Comparison of ENCODE assay signal across 18 cellular contexts in the genomic region with DNA sequence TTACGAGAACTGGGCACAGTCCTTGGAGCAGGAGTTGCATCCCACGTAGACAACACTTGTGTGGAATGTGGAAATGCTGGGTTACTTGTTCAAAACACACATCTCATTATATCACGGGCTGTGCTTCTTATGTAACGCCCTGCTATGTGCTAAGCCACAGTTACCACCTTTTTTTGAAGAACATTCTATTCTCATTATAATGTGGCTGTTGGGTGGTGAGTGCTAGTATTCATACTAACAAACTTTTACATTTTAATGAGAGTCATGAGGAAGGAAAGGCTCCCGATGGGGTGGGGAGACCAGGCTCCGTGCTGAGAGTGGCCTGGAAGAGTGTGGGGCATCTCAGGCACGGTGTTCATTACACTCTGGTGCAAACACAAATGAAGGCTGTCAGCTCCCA.
DNase-seq lines count a peak whose midpoint lies in the region; ATAC-seq and TF ChIP-seq lines count a peak whose summit lies in the region.
"Had no signal": no experiment of that assay in that cellular context is flagged by ENCODE, and none has a peak within 500 bp of the region (broad histone marks: within the 10 kb centered on the region; RNA-seq: fewer than 3 reads in every experiment).

No MANE protein-coding gene starts in this region.

- intact Hi-C loops in heart left ventricle (cut with DNase I), result no loop called here

- H3K4me1 ChIP-seq in cardiac muscle cell (ENCODE audit: low read depth) (peaks cover 67% of the 10 kb centered on the region), heart left ventricle (peaks cover 0 to 53% (median 27%) of the 10 kb centered on the region in 12 donors), HUES48 (ENCODE audit: control insufficient read depth, insufficient read depth, low read length) (peaks cover 56% of the 10 kb centered on the region), endodermal cell (ENCODE audit: control insufficient read depth, insufficient read depth, low read length) (no peaks in the 10 kb centered on the region), upper lobe of left lung (peaks cover 0 to 21% (median 6%) of the 10 kb centered on the region in 4 donors)
- H3K4me1 ChIP-seq: Caco-2 had no signal

- H3K9me3 ChIP-seq in cardiac muscle cell (ENCODE audit: low read depth) (no peaks in the 10 kb centered on the region), heart left ventricle (no peaks in the 10 kb centered on the region), HUES48 (ENCODE audit: control insufficient read depth, insufficient read depth, low read length) (no peaks in the 10 kb centered on the region), endodermal cell (ENCODE audit: control insufficient read depth, low read length) (no peaks in the 10 kb centered on the region), upper lobe of left lung (no peaks in the 10 kb centered on the region)
- H3K9me3 ChIP-seq: BLaER1, Caco-2 had no signal

- ATAC-seq in heart left ventricle (no peak), upper lobe of left lung (ENCODE audit: low FRiP score in 2 of 2) (peak in 1 of 2 donors; percentile 17), HG03108 (IDR thresholded peaks at IDR 0.05; ENCODE audit: unreplicated experiment) (no peak), HG02588 (IDR thresholded peaks at IDR 0.05; ENCODE audit: unreplicated experiment) (no peak)
- ATAC-seq: GM12878 had no signal

- no peaks in the 10 kb centered on the region for H3K36me3 ChIP-seq in cardiac muscle cell
- H3K36me3 ChIP-seq in heart left ventricle, result peaks cover 0 to 17% (median 0%) of the 10 kb centered on the region in 9 donors
- H3K36me3 ChIP-seq in HUES48 (ENCODE audit: control insufficient read depth, insufficient read depth, low read length), result no peaks in the 10 kb centered on the region
- peaks cover 16% of the 10 kb centered on the region for H3K36me3 ChIP-seq in endodermal cell (ENCODE audit: control insufficient read depth, insufficient read depth, low read length)
- H3K36me3 ChIP-seq in upper lobe of left lung, result peaks cover 0 to 10% (median 4%) of the 10 kb centered on the region in 4 donors

- TF ChIP-seq CTCF in cardiac muscle cell (IDR thresholded peaks at IDR 0.05; ENCODE audit: low read depth, low read length) (no peak), heart left ventricle (IDR thresholded peaks at IDR 0.05) (no peak), endodermal cell (conservative IDR thresholded peaks at IDR 0.05) (no peak), upper lobe of left lung (IDR thresholded peaks at IDR 0.05) (no peak)

- H3K9me3 Mint-ChIP-seq in endodermal cell, result no peaks in the 10 kb centered on the region
- H3K9me3 Mint-ChIP-seq: CD8-positive, alpha-beta memory T cell; HFFc6; IgD-negative memory B cell had no signal

- peaks cover 3% of the 10 kb centered on the region for H3K36me3 Mint-ChIP-seq in endodermal cell (ENCODE audit: low read depth)

- TF ChIP-seq POLR2A in heart left ventricle (IDR thresholded peaks at IDR 0.05) (no peak), upper lobe of left lung (IDR thresholded peaks at IDR 0.05) (no peak)

- WGBS in heart left ventricle, 4 donors, result 86 to 94% (median 89%) methylated on average over 7 of the region's 7 CpGs
- WGBS in endodermal cell (ENCODE audit: insufficient coverage in 1 of 2, insufficient read length in 1 of 2), 2 experiments, result 66 to 76% methylated on average over 3 to 5 of the region's 7 CpGs
- 70 to 72% methylated on average over 7 of the region's 7 CpGs for WGBS in upper lobe of left lung, 2 donors

- H3K27me3 Mint-ChIP-seq in endodermal cell (ENCODE audit: insufficient read depth), result no peaks in the 10 kb centered on the region
- H3K27me3 Mint-ChIP-seq: CD8-positive, alpha-beta memory T cell; IgD-negative memory B cell had no signal

- H3K4me3 Mint-ChIP-seq in endodermal cell, result no peak overlapping the region
- H3K4me3 Mint-ChIP-seq: CD8-positive, alpha-beta memory T cell; HFFc6; IgD-negative memory B cell had no signal

- H3K4me3 ChIP-seq in cardiac muscle cell (no peak overlapping the region), heart left ventricle (no peak overlapping the region), HUES48 (ENCODE audit: low read depth, low read length) (peak overlapping the region; percentile 26; the same call in 1 of the 2 replicates), endodermal cell (ENCODE audit: low read length) (no peak overlapping the region), upper lobe of left lung (no peak overlapping the region)
- H3K4me3 ChIP-seq: BLaER1, GM12878, GM23248 had no signal

- peaks cover 19% of the 10 kb centered on the region for H3K4me1 Mint-ChIP-seq in endodermal cell
- H3K4me1 Mint-ChIP-seq: CD8-positive, alpha-beta memory T cell had no signal

- DNase-seq in cardiac muscle cell (ENCODE audit: low read depth in 1 of 2, low spot score in 1 of 2) (no peak), heart left ventricle (no peak), endodermal cell (peak; percentile 36), upper lobe of left lung (no peak), EL (no peak)
- DNase-seq: 8988T; AML-193; Caco-2; CD8-positive, alpha-beta memory T cell; GM23248; HCEC 1CT; HFFc6 had no signal

- H3K27ac ChIP-seq in cardiac muscle cell (peak overlapping the region; percentile 83), heart left ventricle (peak overlapping the region in 1 of 12 donors; percentile 33), HUES48 (ENCODE audit: low read depth, low read length) (no peak overlapping the region), endodermal cell (ENCODE audit: low read depth, low read length) (no peak overlapping the region), upper lobe of left lung (peak overlapping the region in 3 of 4 donors; percentile 49 to 76 (median 49))
- H3K27ac ChIP-seq: BLaER1, GM23248 had no signal

- H3K9ac ChIP-seq in HUES48 (ENCODE audit: low read depth, low read length) (no peak overlapping the region), endodermal cell (ENCODE audit: extremely low read depth, low read length, poor library complexity, severe bottlenecking) (no peak overlapping the region)
- H3K9ac ChIP-seq: BLaER1, GM23248 had no signal

- peak in 2 of 4 donors; percentile 26 to 47 for TF ChIP-seq EP300 in upper lobe of left lung (IDR thresholded peaks at IDR 0.05)

- H3K27ac Mint-ChIP-seq in endodermal cell, result no peak overlapping the region
- H3K27ac Mint-ChIP-seq: HFFc6, IgD-negative memory B cell had no signal

- no peaks in the 10 kb centered on the region for H3K27me3 ChIP-seq in cardiac muscle cell
- no peaks in the 10 kb centered on the region for H3K27me3 ChIP-seq in heart left ventricle
- H3K27me3 ChIP-seq in HUES48 (ENCODE audit: control insufficient read depth, insufficient read depth, low read length), result no peaks in the 10 kb centered on the region
- no peaks in the 10 kb centered on the region for H3K27me3 ChIP-seq in endodermal cell (ENCODE audit: control insufficient read depth, insufficient read depth, low read length, poor library complexity, severe bottlenecking)
- H3K27me3 ChIP-seq in upper lobe of left lung, result no peaks in the 10 kb centered on the region
- H3K27me3 ChIP-seq: BLaER1 had no signal

Comparison
In these comparisons a context has a peak if more than half of its experiments do, and no peak if none do; other contexts are left out.
1. H3K27ac ChIP-seq: peak in cardiac muscle cell (single experiment) and upper lobe of left lung (3 of 4); none in HUES48 (single experiment) and endodermal cell (single experiment).